In the genomic region with DNA sequence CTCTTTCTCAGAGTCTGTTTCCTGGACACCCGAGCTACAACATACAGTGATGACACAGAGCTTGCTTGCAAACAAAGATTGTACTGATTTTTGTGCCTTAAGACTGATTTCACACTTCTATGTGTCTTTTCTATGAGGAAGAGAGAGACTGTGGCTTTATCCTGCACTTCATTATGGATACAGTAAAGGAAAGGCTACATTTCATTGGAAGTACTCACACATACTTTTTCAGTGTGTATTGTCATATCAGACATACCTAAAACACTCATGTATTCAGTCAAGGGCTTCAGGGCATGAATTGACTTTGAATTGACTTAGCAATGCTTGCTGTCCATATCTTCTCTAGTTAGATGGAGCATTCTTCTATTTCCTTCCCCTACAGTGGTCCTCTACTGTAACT, we compare ENCODE assay signal across 28 cellular contexts.
DNase-seq lines count a peak whose midpoint lies in the region; ATAC-seq and TF ChIP-seq lines count a peak whose summit lies in the region.
"Had no signal": no experiment of that assay in that cellular context is flagged by ENCODE, and none has a peak within 500 bp of the region (broad histone marks: within the 10 kb centered on the region; RNA-seq: fewer than 3 reads in every experiment).

No MANE protein-coding gene starts in this region.

- no peak overlapping the region for H3K9ac ChIP-seq in GM23248
- H3K9ac ChIP-seq in adipocyte (ENCODE audit: low read length): no peak overlapping the region

- peak; percentile 56 for DNase-seq in EH (ENCODE audit: low read depth)
- peak; percentile 7 for DNase-seq in GM23248
- peak; percentile 27 for DNase-seq in adipocyte (ENCODE audit: low read depth)
- peak; percentile 11 for DNase-seq in foreskin melanocyte
- no peak for DNase-seq in activated CD4-positive, alpha-beta T cell treated with anti-CD3 and anti-CD28 coated beads, Interleukin-2, amount 50 U/mL, for 1 hour
- DNase-seq in activated naive CD4-positive, alpha-beta T cell treated with anti-CD3 and anti-CD28 coated beads, Interleukin-2, amount 10 ng/mL, durations not matched to agents 7 days and 5 days: no peak
- no peak for DNase-seq in type B pancreatic cell (ENCODE audit: extremely low spot score, unreplicated experiment)
- no peak for DNase-seq in psoas muscle
- DNase-seq: 8988T; ACHN; BE2C; CD8-positive, alpha-beta memory T cell; DMS79 treated with DMSO at 0.1 percent for 48 hours; GOT3; NCI-H1092 treated with DMSO at 0.1 percent for 48 hours; NCI-H1436; NCI-H187; NCI-H2081 treated with DMSO at 0.1 percent for 48 hours; NCI-H2171; NCI-H345; NCI-H510A treated with DMSO at 0.1 percent for 48 hours; NCI-H774; RPMI8226; SHP77 had no signal

- WGBS in GM23248 (ENCODE audit: low coverage in 1 of 2, low lambda C conversion rate in 2 of 2, missing lambda C conversion rate in 2 of 2), 2 experiments: 10 to 26% methylated on average over 1 of the region's 1 CpG
- WGBS in psoas muscle, 3 donors: 65 to 69% (median 68%) methylated on average over 1 of the region's 1 CpG

- H3K4me2 ChIP-seq in GM23248 (ENCODE audit: unreplicated experiment): no peak overlapping the region

- H4K20me1 ChIP-seq in GM23248 (ENCODE audit: insufficient read depth): no peaks in the 10 kb centered on the region

- no peaks in the 10 kb centered on the region for H3K27me3 Mint-ChIP-seq in activated naive CD4-positive, alpha-beta T cell treated with anti-CD3 and anti-CD28 coated beads, Interleukin-2, amount 10 ng/mL, durations not matched to agents 7 days and 5 days
- H3K27me3 Mint-ChIP-seq in type B pancreatic cell: no peaks in the 10 kb centered on the region

- H3K36me3 ChIP-seq in GM23248 (ENCODE audit: low read depth): no peaks in the 10 kb centered on the region
- no peaks in the 10 kb centered on the region for H3K36me3 ChIP-seq in adipocyte (ENCODE audit: control insufficient read depth, insufficient read depth, low read length, severe bottlenecking)
- H3K36me3 ChIP-seq in psoas muscle (ENCODE audit: insufficient read depth in 1 of 2, low read depth in 1 of 2): no peaks in the 10 kb centered on the region
- H3K36me3 ChIP-seq: BE2C, HAP-1 had no signal

- in situ Hi-C loops in GM23248 (cut with MboI): no loop called here

- no peak overlapping the region for H3K27ac ChIP-seq in GM23248
- no peak overlapping the region for H3K27ac ChIP-seq in psoas muscle
- H3K27ac ChIP-seq: HL-60 had no signal

- no peaks in the 10 kb centered on the region for H3K4me1 Mint-ChIP-seq in activated naive CD4-positive, alpha-beta T cell treated with anti-CD3 and anti-CD28 coated beads, Interleukin-2, amount 10 ng/mL, durations not matched to agents 7 days and 5 days
- H3K4me1 Mint-ChIP-seq in type B pancreatic cell (ENCODE audit: unreplicated experiment): no peaks in the 10 kb centered on the region
- H3K4me1 Mint-ChIP-seq: CD14-positive monocyte; CD8-positive, alpha-beta memory T cell had no signal

- H3K9me3 ChIP-seq in GM23248 (ENCODE audit: low read depth): no peaks in the 10 kb centered on the region
- no peaks in the 10 kb centered on the region for H3K9me3 ChIP-seq in adipocyte (ENCODE audit: control insufficient read depth, low read length)
- H3K9me3 ChIP-seq in psoas muscle: no peaks in the 10 kb centered on the region
- H3K9me3 ChIP-seq: BE2C, HAP-1 had no signal

- H2AFZ ChIP-seq in GM23248: no peak overlapping the region

- no peak overlapping the region for H3K27ac Mint-ChIP-seq in activated naive CD4-positive, alpha-beta T cell treated with anti-CD3 and anti-CD28 coated beads, Interleukin-2, amount 10 ng/mL, durations not matched to agents 7 days and 5 days
- H3K27ac Mint-ChIP-seq in type B pancreatic cell: no peak overlapping the region
- H3K27ac Mint-ChIP-seq: CD14-positive monocyte; CD8-positive, alpha-beta memory T cell had no signal

- H3K4me1 ChIP-seq in GM23248 (ENCODE audit: insufficient read depth) (no peaks in the 10 kb centered on the region), adipocyte (ENCODE audit: control insufficient read depth, insufficient read depth, low read length) (no peaks in the 10 kb centered on the region), psoas muscle (no peaks in the 10 kb centered on the region)
- H3K4me1 ChIP-seq: BE2C, HAP-1 had no signal

- TF ChIP-seq CTCF in type B pancreatic cell (conservative IDR thresholded peaks at IDR 0.05) (no peak), psoas muscle (IDR thresholded peaks at IDR 0.05) (no peak)

- H3K4me3 ChIP-seq in GM23248 (no peak overlapping the region), adipocyte (ENCODE audit: low read length) (no peak overlapping the region), psoas muscle (no peak overlapping the region)
- H3K4me3 ChIP-seq: GM12878, HAP-1 had no signal

- CTCF ChIA-PET in activated naive CD4-positive, alpha-beta T cell treated with anti-CD3 and anti-CD28 coated beads, Interleukin-2, amount 10 ng/mL, durations not matched to agents 7 days and 5 days (lab: Charles Lee): no interaction called here

- H3K36me3 Mint-ChIP-seq in activated naive CD4-positive, alpha-beta T cell treated with anti-CD3 and anti-CD28 coated beads, Interleukin-2, amount 10 ng/mL, durations not matched to agents 7 days and 5 days: no peaks in the 10 kb centered on the region
- no peaks in the 10 kb centered on the region for H3K36me3 Mint-ChIP-seq in type B pancreatic cell
- H3K36me3 Mint-ChIP-seq: CD14-positive monocyte; CD8-positive, alpha-beta memory T cell had no signal

- no peaks in the 10 kb centered on the region for H3F3A ChIP-seq in GM23248 (ENCODE audit: insufficient read depth)

- H3K4me3 Mint-ChIP-seq in activated naive CD4-positive, alpha-beta T cell treated with anti-CD3 and anti-CD28 coated beads, Interleukin-2, amount 10 ng/mL, durations not matched to agents 7 days and 5 days: no peak overlapping the region
- H3K4me3 Mint-ChIP-seq in type B pancreatic cell: no peak overlapping the region
- H3K4me3 Mint-ChIP-seq: CD14-positive monocyte; CD8-positive, alpha-beta memory T cell had no signal

- intact Hi-C loops in psoas muscle (cut with DNase I): no loop called here

- ATAC-seq in psoas muscle: no peak
- ATAC-seq: GM12878 had no signal

- H3K79me2 ChIP-seq in GM23248 (ENCODE audit: insufficient read depth): no peaks in the 10 kb centered on the region

- H3K27me3 ChIP-seq in GM23248 (replicated peaks; ENCODE audit: insufficient read depth) (no peaks in the 10 kb centered on the region), adipocyte (replicated peaks; ENCODE audit: control insufficient read depth, insufficient read depth, low read length) (no peaks in the 10 kb centered on the region), psoas muscle (ENCODE audit: insufficient read depth in 3 of 3, low read length in 2 of 3) (no peaks in the 10 kb centered on the region)
- H3K27me3 ChIP-seq: BE2C had no signal

- H3K9me3 Mint-ChIP-seq in activated naive CD4-positive, alpha-beta T cell treated with anti-CD3 and anti-CD28 coated beads, Interleukin-2, amount 10 ng/mL, durations not matched to agents 7 days and 5 days: no peaks in the 10 kb centered on the region
- no peaks in the 10 kb centered on the region for H3K9me3 Mint-ChIP-seq in type B pancreatic cell
- H3K9me3 Mint-ChIP-seq: CD8-positive, alpha-beta memory T cell had no signal

- H3K9me2 ChIP-seq in GM23248 (ENCODE audit: insufficient read depth): no peaks in the 10 kb centered on the region

Comparison
In these comparisons a context has a peak if more than half of its experiments do, and no peak if none do; other contexts are left out.
1. DNase-seq: peak in EH (single experiment), GM23248 (single experiment), adipocyte (single experiment) and foreskin melanocyte (single experiment); none in activated CD4-positive, alpha-beta T cell treated with anti-CD3 and anti-CD28 coated beads, Interleukin-2, amount 50 U/mL, for 1 hour (single experiment), activated naive CD4-positive, alpha-beta T cell treated with anti-CD3 and anti-CD28 coated beads, Interleukin-2, amount 10 ng/mL, durations not matched to agents 7 days and 5 days (single experiment), type B pancreatic cell (single experiment) and psoas muscle (0 of 2).